20 cellular contexts compared by ENCODE assay signal in the genomic region with DNA sequence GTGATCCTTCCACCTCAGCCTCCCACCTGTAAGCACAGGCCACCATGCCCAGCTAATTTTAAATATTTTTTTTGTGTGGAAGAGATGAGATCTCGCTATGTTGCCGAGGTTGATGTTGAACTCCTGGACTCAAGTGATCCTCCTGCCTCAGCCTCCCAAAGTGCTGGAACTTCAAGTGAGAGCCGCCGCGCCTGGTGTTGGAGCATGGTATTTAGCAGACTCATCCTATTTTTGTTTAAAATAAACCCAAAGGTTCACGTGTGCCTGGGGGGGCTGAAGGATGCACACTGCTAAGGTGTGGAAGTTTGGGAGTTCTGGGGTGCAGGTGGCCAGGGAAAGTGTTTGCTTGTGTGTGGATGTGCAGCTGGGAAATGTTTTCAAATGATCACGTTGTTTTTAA. TPM values are rescaled to one million over a fixed set of nuclear protein-coding genes. Genes with fewer than 3 reads are reported as not detected.
DNase-seq lines count a peak whose midpoint lies in the region; ATAC-seq and TF ChIP-seq lines count a peak whose summit lies in the region.
"Had no signal": no experiment of that assay in that cellular context is flagged by ENCODE, and none has a peak within 500 bp of the region (broad histone marks: within the 10 kb centered on the region; RNA-seq: fewer than 3 reads in every experiment).

No MANE protein-coding gene starts in this region.

- ATAC-seq in mucosa of descending colon: no peak
- ATAC-seq in HG03442 (IDR thresholded peaks at IDR 0.05; ENCODE audit: unreplicated experiment): no peak
- ATAC-seq in GM21737 (IDR thresholded peaks at IDR 0.05; ENCODE audit: unreplicated experiment): no peak

- no peaks in the 10 kb centered on the region for H3K9me3 ChIP-seq in mucosa of descending colon
- H3K9me3 ChIP-seq: BE2C, SK-N-SH had no signal

- H3K27ac ChIP-seq in RWPE1 (peak overlapping the region; percentile 98), cingulate gyrus (ENCODE audit: low read depth, low read length) (peak overlapping the region; percentile 29), temporal lobe (ENCODE audit: low read depth, low read length) (peak overlapping the region; percentile 70)
- H3K27ac ChIP-seq: KMS-11 had no signal

- no peaks in the 10 kb centered on the region for H3K36me3 ChIP-seq in mucosa of descending colon (ENCODE audit: low read depth)
- H3K36me3 ChIP-seq: BE2C had no signal

- TF ChIP-seq CTCF in RWPE1 (conservative IDR thresholded peaks at IDR 0.05; ENCODE audit: low read depth): no peak
- TF ChIP-seq CTCF in mucosa of descending colon (IDR thresholded peaks at IDR 0.05): no peak

- no peak overlapping the region for H3K4me3 ChIP-seq in mucosa of descending colon

- intact Hi-C loops in mucosa of descending colon (cut with DNase I, micrococcal nuclease): loop anchor here (10.0 kb wide), 2 partner anchors 167 to 177 kb away; no protein-coding TSS in a partner anchor

- POLR2A ChIA-PET in RWPE1 (lab: Yijun Ruan, JAX; ENCODE audit: low non-redundant PET): no interaction called here

- peaks cover 37% of the 10 kb centered on the region for H3K4me1 ChIP-seq in mucosa of descending colon (ENCODE audit: low read depth)
- H3K4me1 ChIP-seq: BE2C had no signal

- CTCF ChIA-PET in RWPE1 (lab: Yijun Ruan, JAX): no interaction called here

- DNase-seq in RWPE1 (ENCODE audit: low spot score) (no peak), mucosa of descending colon (peak in 2 of 3 donors; percentile 16 to 27), NCI-H2081 (lab: John Stamatoyannopoulos, UW) (no peak)
- DNase-seq: BE2C, DMS79, HFFc6, IMR-90, NCI-H1105 treated with DMSO at 0.1 percent for 48 hours, NCI-H2029 treated with DMSO at 0.1 percent for 48 hours, NCI-H2171, NCI-H524 treated with DMSO at 0.1 percent for 48 hours, NCI-H82, SHP77 treated with DMSO at 0.1 percent for 48 hours, SK-N-SH had no signal

RNA-seq across cellular contexts. Expression of a gene that starts 18.1 kb away (rescaled TPM):
- total RNA-seq in mucosa of descending colon (10 to 100 TPM; 52.7 to 63.0 (median 57.5) TPM), temporal lobe (19.7 TPM)
- total RNA-seq: OCI-LY7 had no signal

Comparison
In these comparisons a context has a peak if more than half of its experiments do, and no peak if none do; other contexts are left out.
1. DNase-seq: peak in mucosa of descending colon (2 of 3); none in RWPE1 (single experiment) and NCI-H2081 (0 of 2).
2. H3K27ac ChIP-seq: peak in every context shown above with its lines; median percentile 98 in RWPE1; 70 in temporal lobe; 29 in cingulate gyrus.